Comparison of ENCODE assay signal across 11 cellular contexts in genomic region chr15:85402195-85402921, GRCh38. TPM values are rescaled to one million over a fixed set of nuclear protein-coding genes. Genes with fewer than 3 reads are reported as not detected.
DNase-seq lines count a peak whose midpoint lies in the region; ATAC-seq and TF ChIP-seq lines count a peak whose summit lies in the region.
"Had no signal": no experiment of that assay in that cellular context is flagged by ENCODE, and none has a peak within 500 bp of the region (broad histone marks: within the 10 kb centered on the region; RNA-seq: fewer than 3 reads in every experiment).

No MANE protein-coding gene starts in this region.

- TF ChIP-seq CTCF in Panc1 (IDR thresholded peaks at IDR 0.05) (no peak), fibroblast of the aortic adventitia (IDR thresholded peaks at IDR 0.05; ENCODE audit: insufficient read depth, low read length) (no peak), WERI-Rb-1 (IDR thresholded peaks at IDR 0.05; ENCODE audit: low read depth, low read length) (no peak)

- no peaks in the 10 kb centered on the region for H3K9me3 Mint-ChIP-seq in activated CD4-positive, alpha-beta T cell treated with anti-CD3 and anti-CD28 coated beads for 36 hours (ENCODE audit: low read depth)
- no peaks in the 10 kb centered on the region for H3K9me3 Mint-ChIP-seq in activated CD4-positive, alpha-beta T cell treated with anti-CD3 and anti-CD28 coated beads, Interleukin-2, amount 10 ng/mL, durations not matched to agents 7 days and 5 days
- H3K9me3 Mint-ChIP-seq in stimulated activated memory B cell treated with anti-CD40 and anti-IgM and Interleukin-4, amounts not matched to agents 10 μg/mL and 1 μg/mL and 100 μg/mL, for 72 hours: no peaks in the 10 kb centered on the region

- CTCF ChIA-PET in activated CD4-positive, alpha-beta T cell treated with anti-CD3 and anti-CD28 coated beads for 36 hours (lab: Charles Lee): interaction anchor here (0.8 to 3.6 kb wide), 9 partner anchors 9 to 112 kb away, joined by 3 to 16 read pairs (median 4); no protein-coding TSS in a partner anchor
- CTCF ChIA-PET in activated CD4-positive, alpha-beta T cell treated with anti-CD3 and anti-CD28 coated beads, Interleukin-2, amount 10 ng/mL, durations not matched to agents 7 days and 5 days (lab: Charles Lee): interaction anchor here (1.2 to 2.3 kb wide), 3 partner anchors 11 to 86 kb away, joined by 3 to 10 read pairs (median 3); no protein-coding TSS in a partner anchor
- CTCF ChIA-PET in Panc1 (lab: Charles Lee): interaction anchor here (0.6 kb wide), 1 partner anchor 10 kb away, joined by 4 read pairs; no protein-coding TSS in a partner anchor

- peaks cover 2% of the 10 kb centered on the region for H3K36me3 Mint-ChIP-seq in activated CD4-positive, alpha-beta T cell treated with anti-CD3 and anti-CD28 coated beads for 36 hours (ENCODE audit: low read depth)
- H3K36me3 Mint-ChIP-seq in activated CD4-positive, alpha-beta T cell treated with anti-CD3 and anti-CD28 coated beads, Interleukin-2, amount 10 ng/mL, durations not matched to agents 7 days and 5 days (ENCODE audit: low read depth): peaks cover 5% of the 10 kb centered on the region
- no peaks in the 10 kb centered on the region for H3K36me3 Mint-ChIP-seq in stimulated activated memory B cell treated with anti-CD40 and anti-IgM and Interleukin-4, amounts not matched to agents 10 μg/mL and 1 μg/mL and 100 μg/mL, for 72 hours

- POLR2A ChIA-PET in activated CD4-positive, alpha-beta T cell treated with anti-CD3 and anti-CD28 coated beads for 36 hours (lab: Charles Lee): no interaction called here
- POLR2A ChIA-PET in activated CD4-positive, alpha-beta T cell treated with anti-CD3 and anti-CD28 coated beads, Interleukin-2, amount 10 ng/mL, durations not matched to agents 7 days and 5 days (lab: Charles Lee): no interaction called here
- POLR2A ChIA-PET in Panc1 (lab: Charles Lee): interaction anchor here (0.6 kb wide), 1 partner anchor 23 kb away, joined by 16 read pairs; no protein-coding TSS in a partner anchor

- peak overlapping the region; percentile 2 for H3K4me3 Mint-ChIP-seq in activated CD4-positive, alpha-beta T cell treated with anti-CD3 and anti-CD28 coated beads for 36 hours
- H3K4me3 Mint-ChIP-seq in activated CD4-positive, alpha-beta T cell treated with anti-CD3 and anti-CD28 coated beads, Interleukin-2, amount 10 ng/mL, durations not matched to agents 7 days and 5 days: no peak overlapping the region
- peak overlapping the region; percentile 45 for H3K4me3 Mint-ChIP-seq in stimulated activated memory B cell treated with anti-CD40 and anti-IgM and Interleukin-4, amounts not matched to agents 10 μg/mL and 1 μg/mL and 100 μg/mL, for 72 hours

- no peaks in the 10 kb centered on the region for H3K36me3 ChIP-seq in Panc1 (ENCODE audit: control insufficient read depth, insufficient read depth, low read length)
- no peaks in the 10 kb centered on the region; the same call in none of the 2 replicates for H3K36me3 ChIP-seq in WERI-Rb-1
- H3K36me3 ChIP-seq: lower lobe of right lung had no signal

- H3K4me3 ChIP-seq in Panc1 (ENCODE audit: low read depth in 2 of 2, low read length in 2 of 2): peak overlapping the region in 1 of 2 experiments; percentile 3; a peak in 2 of 4 replicates
- H3K4me3 ChIP-seq in fibroblast of the aortic adventitia (ENCODE audit: low read depth, low read length): no peak overlapping the region
- no peak overlapping the region for H3K4me3 ChIP-seq in WERI-Rb-1 (ENCODE audit: low read depth, low read length)
- H3K4me3 ChIP-seq: lower lobe of right lung, testis had no signal

- peaks cover 78% of the 10 kb centered on the region for H3K4me1 Mint-ChIP-seq in activated CD4-positive, alpha-beta T cell treated with anti-CD3 and anti-CD28 coated beads for 36 hours
- peaks cover 61% of the 10 kb centered on the region for H3K4me1 Mint-ChIP-seq in activated CD4-positive, alpha-beta T cell treated with anti-CD3 and anti-CD28 coated beads, Interleukin-2, amount 10 ng/mL, durations not matched to agents 7 days and 5 days
- H3K4me1 Mint-ChIP-seq in stimulated activated memory B cell treated with anti-CD40 and anti-IgM and Interleukin-4, amounts not matched to agents 10 μg/mL and 1 μg/mL and 100 μg/mL, for 72 hours: peaks cover 60% of the 10 kb centered on the region

- DNase-seq in activated CD4-positive, alpha-beta T cell treated with anti-CD3 and anti-CD28 coated beads for 36 hours: no peak
- no peak for DNase-seq in activated CD4-positive, alpha-beta T cell treated with anti-CD3 and anti-CD28 coated beads, Interleukin-2, amount 10 ng/mL, durations not matched to agents 7 days and 5 days
- DNase-seq in Panc1 (ENCODE audit: low read depth, low spot score) (no peak), fibroblast of the aortic adventitia (ENCODE audit: low read depth) (peak; percentile 49), germinal center (ENCODE audit: low spot score) (no peak), T-helper 9 cell (no peak), WERI-Rb-1 (no peak)
- DNase-seq: ACHN, lower lobe of right lung, testis had no signal

- peak; percentile 68 for ATAC-seq in activated CD4-positive, alpha-beta T cell treated with anti-CD3 and anti-CD28 coated beads for 36 hours
- no peak for ATAC-seq in Panc1
- no peak for ATAC-seq in stimulated activated memory B cell treated with anti-CD40 and anti-IgM and Interleukin-4, amounts not matched to agents 10 μg/mL and 1 μg/mL and 100 μg/mL, for 72 hours

- peaks cover 60% of the 10 kb centered on the region for H3K4me1 ChIP-seq in Panc1 (ENCODE audit: control insufficient read depth, insufficient read depth, low read length)

- H3K9me3 ChIP-seq in Panc1 (ENCODE audit: control insufficient read depth, insufficient read depth, low read depth, low read length) (no peaks in the 10 kb centered on the region), WERI-Rb-1 (ENCODE audit: severe bottlenecking) (no peaks in the 10 kb centered on the region)
- H3K9me3 ChIP-seq: lower lobe of right lung, testis had no signal

- peak overlapping the region; percentile 33 for H3K27ac Mint-ChIP-seq in activated CD4-positive, alpha-beta T cell treated with anti-CD3 and anti-CD28 coated beads for 36 hours
- H3K27ac Mint-ChIP-seq in activated CD4-positive, alpha-beta T cell treated with anti-CD3 and anti-CD28 coated beads, Interleukin-2, amount 10 ng/mL, durations not matched to agents 7 days and 5 days: no peak overlapping the region
- H3K27ac Mint-ChIP-seq in stimulated activated memory B cell treated with anti-CD40 and anti-IgM and Interleukin-4, amounts not matched to agents 10 μg/mL and 1 μg/mL and 100 μg/mL, for 72 hours: peak overlapping the region; percentile 94

- no TSS peak for BruUV-seq in Panc1 (replicated peaks; lab: Mats Ljungman, UMichigan)

- intact Hi-C loops in activated CD4-positive, alpha-beta T cell treated with anti-CD3 and anti-CD28 coated beads for 36 hours (cut with DNase I, micrococcal nuclease): loop anchor here (1.0 to 10.0 kb wide), 3 partner anchors 45 to 768 kb away; no protein-coding TSS in a partner anchor
- intact Hi-C loops in Panc1 (cut with micrococcal nuclease; ENCODE audit: unreplicated experiment): no loop called here

- H3K27me3 Mint-ChIP-seq in activated CD4-positive, alpha-beta T cell treated with anti-CD3 and anti-CD28 coated beads for 36 hours: no peaks in the 10 kb centered on the region
- H3K27me3 Mint-ChIP-seq in activated CD4-positive, alpha-beta T cell treated with anti-CD3 and anti-CD28 coated beads, Interleukin-2, amount 10 ng/mL, durations not matched to agents 7 days and 5 days: no peaks in the 10 kb centered on the region
- no peaks in the 10 kb centered on the region for H3K27me3 Mint-ChIP-seq in stimulated activated memory B cell treated with anti-CD40 and anti-IgM and Interleukin-4, amounts not matched to agents 10 μg/mL and 1 μg/mL and 100 μg/mL, for 72 hours

- in situ Hi-C loops in Panc1 (cut with HindIII; ENCODE audit: low pct_unique_long_range_greater_than_20kb, low sequenced_read_pairs): no loop called here

- no peaks in the 10 kb centered on the region for H3K27me3 ChIP-seq in Panc1 (ENCODE audit: control insufficient read depth, insufficient read depth, low read length)
- no peaks in the 10 kb centered on the region for H3K27me3 ChIP-seq in WERI-Rb-1 (ENCODE audit: insufficient read depth, low read depth, severe bottlenecking)
- H3K27me3 ChIP-seq: testis had no signal

- H3K27ac ChIP-seq in Panc1 (ENCODE audit: low read length) (peak overlapping the region; percentile 78), WERI-Rb-1 (no peak overlapping the region)
- H3K27ac ChIP-seq: lower lobe of right lung, testis had no signal

RNA-seq across cellular contexts. Expression of gene AKAP13, which starts 22.0 kb away (rescaled TPM):
- total RNA-seq in activated CD4-positive, alpha-beta T cell treated with anti-CD3 and anti-CD28 coated beads for 36 hours: 100 to 1,000 TPM in 1 of 2 experiments, 10 to 100 TPM in 1; 85.1 to 104 TPM
- total RNA-seq in activated CD4-positive, alpha-beta T cell treated with anti-CD3 and anti-CD28 coated beads, Interleukin-2, amount 10 ng/mL, durations not matched to agents 7 days and 5 days: 100 to 1,000 TPM; 152 to 181 TPM
- 94.2 TPM for total RNA-seq in Panc1 (2021; ENCODE audit: unreplicated experiment)
- polyA plus RNA-seq in Panc1 (2012; ENCODE audit: insufficient read length): 45.1 TPM
- 87.7 and 89.9 TPM in 2 replicates for total RNA-seq in fibroblast of the aortic adventitia (ENCODE audit: low replicate concordance)
